Comparison of ENCODE assay signal across 27 cellular contexts in the genomic region with DNA sequence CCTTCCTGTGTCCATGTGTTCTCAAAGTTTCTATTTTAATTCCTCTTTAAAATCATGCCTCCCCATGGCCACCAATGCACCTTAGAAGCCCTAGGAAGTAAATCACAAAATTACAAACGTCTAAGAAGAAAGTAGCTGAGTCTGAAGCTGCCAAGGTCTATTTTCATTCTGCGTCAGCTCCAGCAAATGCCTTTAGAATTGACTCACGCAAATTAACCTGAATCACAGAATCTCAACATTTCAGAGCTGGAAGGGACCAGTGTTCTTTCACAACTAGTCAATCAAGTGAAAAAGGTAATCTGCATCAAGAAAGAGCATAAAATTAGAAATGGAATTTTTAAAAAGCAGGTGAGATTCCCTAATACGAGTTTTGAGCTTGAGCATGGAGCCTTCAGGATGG.
"Had no signal": no experiment of that assay in that cellular context is flagged by ENCODE, and none has a peak within 500 bp of the region (broad histone marks: within the 10 kb centered on the region; RNA-seq: fewer than 3 reads in every experiment).

No MANE protein-coding gene starts in this region.

- H3K4me1 ChIP-seq: left lung, lower lobe of right lung, parathyroid adenoma, psoas muscle, right atrium auricular region, right lobe of liver, stomach, testis, thyroid gland, transverse colon, upper lobe of left lung, vagina had no signal

- H3K36me3 ChIP-seq: left lung, lower lobe of right lung, right atrium auricular region, right lobe of liver, stomach, thyroid gland, transverse colon, upper lobe of left lung, vagina had no signal

- H3K27me3 ChIP-seq: left lung, right atrium auricular region, right lobe of liver, stomach, testis, thyroid gland, transverse colon, upper lobe of left lung, vagina had no signal

- H3K4me3 ChIP-seq: left lung, lower lobe of right lung, psoas muscle, right atrium auricular region, right lobe of liver, smooth muscle cell, stomach, testis, thyroid gland, transverse colon, upper lobe of left lung, vagina had no signal

- H3K79me2 ChIP-seq: parathyroid adenoma had no signal

- H2AFZ ChIP-seq: parathyroid adenoma had no signal

- H3K27me3 Mint-ChIP-seq: stimulated activated naive B cell treated with anti-CD40 and anti-IgM and Interleukin-4, amounts not matched to agents 10 μg/mL and 1 μg/mL and 100 μg/mL, for 72 hours had no signal

- H3K9me3 Mint-ChIP-seq: nephron progenitor cell had no signal

- H3K9ac ChIP-seq: parathyroid adenoma had no signal

- DNase-seq: hypothalamus; immature natural killer cell; kidney; left colon; left lung; lower lobe of right lung; mammary epithelial cell; mesenchymal stem cell; naive thymus-derived CD8-positive, alpha-beta T cell; nephron progenitor cell; psoas muscle; right lobe of liver; stimulated activated CD4-positive, alpha-beta T cell treated with anti-CD3 and anti-CD28 coated beads, Interleukin-12 subunit alpha, Interleukin-12 subunit beta, amount 100 ng/mL, for 4 hours; stimulated activated CD4-positive, alpha-beta T cell treated with anti-CD3 and anti-CD28 coated beads, Interleukin-15, amount 100 ng/mL, for 24 hours; stimulated activated CD4-positive, alpha-beta T cell treated with anti-CD3 and anti-CD28 coated beads, Interleukin-2, amount 100 ng/mL, for 24 hours; stimulated activated CD4-positive, alpha-beta T cell treated with anti-CD3 and anti-CD28 coated beads, Interleukin-4, amount 100 ng/mL, for 1 hour; stimulated activated naive B cell treated with anti-CD40 and anti-IgM and Interleukin-4, amounts not matched to agents 10 μg/mL and 1 μg/mL and 100 μg/mL, for 72 hours; stimulated activated naive CD8-positive, alpha-beta T cell treated with anti-CD3 and anti-CD28 coated beads, Interleukin-15, Interleukin-2, amounts not matched to agents 100 U/mL and 50 U/mL, for 24 hours; stomach; testis; thyroid gland; transverse colon; upper lobe of left lung had no signal

- H3K27ac ChIP-seq: left lung, lower lobe of right lung, parathyroid adenoma, psoas muscle, right atrium auricular region, right lobe of liver, stomach, testis, thyroid gland, transverse colon, upper lobe of left lung, vagina had no signal

- H3K4me2 ChIP-seq: smooth muscle cell had no signal

- H3K27ac Mint-ChIP-seq: immature natural killer cell; naive thymus-derived CD8-positive, alpha-beta T cell; nephron progenitor cell; stimulated activated naive B cell treated with anti-CD40 and anti-IgM and Interleukin-4, amounts not matched to agents 10 μg/mL and 1 μg/mL and 100 μg/mL, for 72 hours had no signal

- H3K4me1 Mint-ChIP-seq: immature natural killer cell; naive thymus-derived CD8-positive, alpha-beta T cell; stimulated activated naive B cell treated with anti-CD40 and anti-IgM and Interleukin-4, amounts not matched to agents 10 μg/mL and 1 μg/mL and 100 μg/mL, for 72 hours had no signal

- H3K4me3 Mint-ChIP-seq: immature natural killer cell; naive thymus-derived CD8-positive, alpha-beta T cell; nephron progenitor cell; stimulated activated naive B cell treated with anti-CD40 and anti-IgM and Interleukin-4, amounts not matched to agents 10 μg/mL and 1 μg/mL and 100 μg/mL, for 72 hours had no signal

- H3K9me3 ChIP-seq: left lung, lower lobe of right lung, psoas muscle, right atrium auricular region, right lobe of liver, stomach, testis, thyroid gland, transverse colon, upper lobe of left lung, vagina had no signal

- H3K36me3 Mint-ChIP-seq: naive thymus-derived CD8-positive, alpha-beta T cell; stimulated activated naive B cell treated with anti-CD40 and anti-IgM and Interleukin-4, amounts not matched to agents 10 μg/mL and 1 μg/mL and 100 μg/mL, for 72 hours had no signal
